ENCODE assay signal across 8 cellular contexts in the genomic region with DNA sequence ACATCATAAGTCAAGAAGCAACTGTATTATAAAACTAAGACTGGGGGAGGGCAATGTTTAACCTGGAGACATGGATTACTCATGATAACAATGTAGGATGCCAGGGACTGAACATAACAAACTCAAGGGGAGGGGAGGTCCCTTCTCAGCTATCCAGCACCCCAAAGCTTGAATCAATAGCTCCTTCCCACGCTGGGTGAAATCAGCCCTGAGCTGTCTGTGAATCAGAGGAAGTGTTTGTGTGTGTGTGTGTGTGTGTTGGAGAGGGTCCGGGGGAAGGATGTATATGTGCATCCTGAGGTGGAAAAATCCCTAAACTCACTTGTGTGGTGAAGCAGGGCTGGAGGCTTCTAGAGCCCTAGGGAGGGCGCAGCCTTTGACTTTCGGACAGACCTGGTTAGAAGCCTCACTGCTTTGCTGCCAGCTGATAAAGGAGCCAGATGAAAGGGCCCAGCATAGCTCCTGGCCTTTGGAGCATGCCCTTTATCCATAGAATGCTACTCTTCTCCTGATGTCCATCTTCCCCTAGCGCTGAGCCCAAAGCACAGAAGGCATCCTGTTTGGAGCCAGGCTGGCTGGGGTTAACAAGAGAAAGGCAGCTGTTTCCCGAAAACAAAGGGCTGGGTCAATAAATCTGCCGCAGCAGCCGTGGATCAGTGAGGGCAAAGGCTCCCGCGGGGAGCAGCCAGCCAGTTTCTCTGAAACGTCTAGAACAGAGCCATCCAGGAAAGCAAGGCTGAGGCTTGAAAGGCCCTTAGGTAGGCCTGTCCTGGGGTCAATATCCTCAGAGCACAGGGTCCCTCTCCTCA.
DNase-seq lines count a peak whose midpoint lies in the region; ATAC-seq lines count a peak whose summit lies in the region.

No MANE protein-coding gene starts in this region.

- peak; percentile 63 for ATAC-seq in stimulated activated effector memory CD8-positive, alpha-beta T cell treated with anti-CD3 and anti-CD28 coated beads, Interleukin-12 subunit alpha, Interleukin-12 subunit beta, amount 100 ng/mL, for 72 hours
- ATAC-seq in GM21825 (IDR thresholded peaks at IDR 0.05; ENCODE audit: unreplicated experiment) = no peak

- H3K36me3 Mint-ChIP-seq in stimulated activated effector memory CD8-positive, alpha-beta T cell treated with anti-CD3 and anti-CD28 coated beads, Interleukin-12 subunit alpha, Interleukin-12 subunit beta, amount 100 ng/mL, for 72 hours = no peaks in the 10 kb centered on the region
- no peaks in the 10 kb centered on the region for H3K36me3 Mint-ChIP-seq in T-helper 2 cell treated with Interferon-gamma antibody and Interleukin-4, amounts not matched to agents 5 μg/mL and 100 μg/mL, for 36 hours (ENCODE audit: low read depth)

- peaks cover 4% of the 10 kb centered on the region for H3K27me3 Mint-ChIP-seq in T-helper 2 cell treated with Interferon-gamma antibody and Interleukin-4, amounts not matched to agents 5 μg/mL and 100 μg/mL, for 36 hours (ENCODE audit: low read depth)

- DNase-seq in NCI-H345 (lab: John Stamatoyannopoulos, UW) (peak; percentile 12), NCI-H345 treated with DMSO at 0.1 percent for 48 hours (lab: John Stamatoyannopoulos, UW; ENCODE audit: unreplicated experiment) (no peak), RKO (ENCODE audit: low spot score) (peak; percentile 71), glomerular visceral epithelial cell (ENCODE audit: extremely low spot score) (peak; percentile 55), CD1c-positive myeloid dendritic cell (ENCODE audit: extremely low spot score) (no peak)
- no peak for DNase-seq in stimulated activated effector memory CD8-positive, alpha-beta T cell treated with anti-CD3 and anti-CD28 coated beads, Interleukin-12 subunit alpha, Interleukin-12 subunit beta, amount 100 ng/mL, for 72 hours (ENCODE audit: low spot score in 2 of 2)
- DNase-seq in T-helper 2 cell treated with Interferon-gamma antibody and Interleukin-4, amounts not matched to agents 5 μg/mL and 100 μg/mL, for 36 hours (ENCODE audit: low spot score) = no peak

- no peak overlapping the region for H3K4me3 Mint-ChIP-seq in stimulated activated effector memory CD8-positive, alpha-beta T cell treated with anti-CD3 and anti-CD28 coated beads, Interleukin-12 subunit alpha, Interleukin-12 subunit beta, amount 100 ng/mL, for 72 hours
- H3K4me3 Mint-ChIP-seq in T-helper 2 cell treated with Interferon-gamma antibody and Interleukin-4, amounts not matched to agents 5 μg/mL and 100 μg/mL, for 36 hours = no peak overlapping the region

- H3K27ac Mint-ChIP-seq in stimulated activated effector memory CD8-positive, alpha-beta T cell treated with anti-CD3 and anti-CD28 coated beads, Interleukin-12 subunit alpha, Interleukin-12 subunit beta, amount 100 ng/mL, for 72 hours = no peak overlapping the region
- H3K27ac Mint-ChIP-seq in T-helper 2 cell treated with Interferon-gamma antibody and Interleukin-4, amounts not matched to agents 5 μg/mL and 100 μg/mL, for 36 hours = no peak overlapping the region

- no peaks in the 10 kb centered on the region for H3K4me1 Mint-ChIP-seq in stimulated activated effector memory CD8-positive, alpha-beta T cell treated with anti-CD3 and anti-CD28 coated beads, Interleukin-12 subunit alpha, Interleukin-12 subunit beta, amount 100 ng/mL, for 72 hours
- H3K4me1 Mint-ChIP-seq in T-helper 2 cell treated with Interferon-gamma antibody and Interleukin-4, amounts not matched to agents 5 μg/mL and 100 μg/mL, for 36 hours (ENCODE audit: low read depth) = no peaks in the 10 kb centered on the region

- no peaks in the 10 kb centered on the region for H3K9me3 Mint-ChIP-seq in stimulated activated effector memory CD8-positive, alpha-beta T cell treated with anti-CD3 and anti-CD28 coated beads, Interleukin-12 subunit alpha, Interleukin-12 subunit beta, amount 100 ng/mL, for 72 hours
- no peaks in the 10 kb centered on the region for H3K9me3 Mint-ChIP-seq in T-helper 2 cell treated with Interferon-gamma antibody and Interleukin-4, amounts not matched to agents 5 μg/mL and 100 μg/mL, for 36 hours

Comparison
In these comparisons a context has a peak if more than half of its experiments do, and no peak if none do; other contexts are left out.
1. DNase-seq: peak in NCI-H345 (single experiment), RKO (single experiment) and glomerular visceral epithelial cell (single experiment); none in NCI-H345 treated with DMSO at 0.1 percent for 48 hours (single experiment), stimulated activated effector memory CD8-positive, alpha-beta T cell treated with anti-CD3 and anti-CD28 coated beads, Interleukin-12 subunit alpha, Interleukin-12 subunit beta, amount 100 ng/mL, for 72 hours (0 of 2), CD1c-positive myeloid dendritic cell (single experiment) and T-helper 2 cell treated with Interferon-gamma antibody and Interleukin-4, amounts not matched to agents 5 μg/mL and 100 μg/mL, for 36 hours (single experiment).